ENCODE assay signal across 8 cellular contexts in genomic region chr9:75186767-75187380, GRCh38.
A peak's percentile ranks its signal among the peaks of the same experiment; 100 is the strongest.
DNase-seq lines count a peak whose midpoint lies in the region; ATAC-seq and TF ChIP-seq lines count a peak whose summit lies in the region.

No MANE protein-coding gene starts in this region.

- H3K36me3 ChIP-seq in BJ (ENCODE audit: control insufficient read depth, insufficient read depth, low read length) (no peaks in the 10 kb centered on the region), adrenal gland (replicated peaks in 1 of 2) (no peaks in the 10 kb centered on the region), liver (ENCODE audit: control insufficient read depth in 4 of 4, insufficient read depth in 3 of 4, low read depth in 1 of 4, low read length in 3 of 4) (no peaks in the 10 kb centered on the region)

- TF ChIP-seq RAD21 in liver (IDR thresholded peaks at IDR 0.05) = peak; percentile 72 to 79

- no peak for TF ChIP-seq POLR2A in adrenal gland (IDR thresholded peaks at IDR 0.05)

- no peak overlapping the region for H3K9ac ChIP-seq in liver (ENCODE audit: low read depth in 1 of 2, low read length in 2 of 2)

- no peak for ATAC-seq in GM19397 (IDR thresholded peaks at IDR 0.05; ENCODE audit: unreplicated experiment)
- no peak for ATAC-seq in HG03457 (IDR thresholded peaks at IDR 0.05; ENCODE audit: unreplicated experiment)
- no peak for ATAC-seq in HG02610 (IDR thresholded peaks at IDR 0.05; ENCODE audit: unreplicated experiment)
- ATAC-seq in HG03175 (IDR thresholded peaks at IDR 0.05; ENCODE audit: unreplicated experiment) = no peak

- H3K4me1 ChIP-seq in adrenal gland (replicated peaks in 1 of 2) (peaks cover 0 to 3% of the 10 kb centered on the region in 2 donors), liver (ENCODE audit: control insufficient read depth in 4 of 4, insufficient read depth in 4 of 4, low read length in 3 of 4) (peaks cover 0 to 3% (median 0%) of the 10 kb centered on the region in 4 donors)

- no peak overlapping the region for H3K4me3 ChIP-seq in BJ (ENCODE audit: low read depth, low read length)
- H3K4me3 ChIP-seq in adrenal gland = no peak overlapping the region
- H3K4me3 ChIP-seq in liver (ENCODE audit: low read depth in 1 of 3, low read length in 3 of 3) = no peak overlapping the region

- H3K9me3 ChIP-seq in adrenal gland (replicated peaks in 1 of 3) = no peaks in the 10 kb centered on the region
- H3K9me3 ChIP-seq in liver (ENCODE audit: control insufficient read depth in 4 of 4, low read length in 3 of 4) = no peaks in the 10 kb centered on the region

- DNase-seq in BJ (ENCODE audit: low read depth) (no peak), HCEC 1CT (peak; percentile 22), adrenal gland (no peak)

- intact Hi-C loops in adrenal gland (cut with DNase I) = no loop called here

- no peaks in the 10 kb centered on the region for H3K27me3 ChIP-seq in BJ (ENCODE audit: control insufficient read depth, insufficient read depth, low read length)
- H3K27me3 ChIP-seq in adrenal gland = no peaks in the 10 kb centered on the region
- no peaks in the 10 kb centered on the region for H3K27me3 ChIP-seq in liver (ENCODE audit: control insufficient read depth in 4 of 4, insufficient read depth in 4 of 4, low read length in 3 of 4)

- peak; percentile 81 for TF ChIP-seq CTCF in BJ (IDR thresholded peaks at IDR 0.05; ENCODE audit: insufficient read depth, low read depth, low read length)
- TF ChIP-seq CTCF in adrenal gland (IDR thresholded peaks at IDR 0.05) = peak; percentile 68 to 96 (median 76)
- TF ChIP-seq CTCF in liver (IDR thresholded peaks at IDR 0.05; ENCODE audit: low read depth, low read length, missing input control) = peak; percentile 72

- no peak overlapping the region for H3K27ac ChIP-seq in adrenal gland
- H3K27ac ChIP-seq in liver (ENCODE audit: low read depth in 1 of 2, low read length in 2 of 2) = no peak overlapping the region

- 24 to 28% (median 26%) methylated on average over 4 of the region's 4 CpGs for WGBS in adrenal gland, 4 donors
- 26% methylated on average over 4 of the region's 4 CpGs for WGBS in liver

- POLR2A ChIA-PET in BJ (lab: Charles Lee) = no interaction called here

- CTCF ChIA-PET in BJ (lab: Yijun Ruan, JAX) = interaction anchor here (1.0 to 2.6 kb wide), 3 partner anchors 11 to 99 kb away, joined by 3 to 16 read pairs (median 7); partner anchors contain the start of genes NMRK1 and OSTF1

TF ChIP-seq in liver, 16 proteins besides CTCF, POLR2A, EP300 and RAD21:
- TF ChIP-seq GABPA (IDR thresholded peaks at IDR 0.05 in 1 of 2, conservative IDR thresholded peaks at IDR 0.05 in 1 of 2) (no peak), NR2F2 (IDR thresholded peaks at IDR 0.05) (no peak), HNF4G (IDR thresholded peaks at IDR 0.05) (no peak), SP1 (IDR thresholded peaks at IDR 0.05) (no peak), HNF4A (conservative IDR thresholded peaks at IDR 0.05) (no peak), FOXA1 (IDR thresholded peaks at IDR 0.05) (no peak)
